20 cellular contexts compared by ENCODE assay signal in the genomic region with DNA sequence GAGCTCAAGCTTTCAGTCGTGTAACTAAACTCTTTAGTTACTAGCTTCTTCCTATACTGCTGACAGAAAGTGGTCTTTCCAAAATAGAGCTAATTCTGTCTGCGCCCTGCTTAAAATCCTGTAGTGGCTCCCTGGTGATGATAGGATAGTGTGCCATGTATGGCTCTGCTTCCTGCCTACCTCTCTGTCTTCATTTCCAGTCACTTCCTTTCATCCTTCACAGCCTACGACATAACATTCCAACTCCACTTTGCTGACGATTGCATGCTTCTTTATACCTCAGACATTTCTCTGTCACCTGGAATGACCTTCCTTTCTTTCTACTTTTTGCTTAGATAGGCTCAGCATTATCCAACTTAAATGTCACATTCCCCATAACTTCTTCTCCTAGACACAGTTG.
DNase-seq lines count a peak whose midpoint lies in the region; ATAC-seq and TF ChIP-seq lines count a peak whose summit lies in the region.
"Had no signal": no experiment of that assay in that cellular context is flagged by ENCODE, and none has a peak within 500 bp of the region (broad histone marks: within the 10 kb centered on the region; RNA-seq: fewer than 3 reads in every experiment).

No MANE protein-coding gene starts in this region.

- no peak overlapping the region for H3K4me3 Mint-ChIP-seq in mesothelial cell of epicardium
- H3K4me3 Mint-ChIP-seq: CD4-positive, CD25-positive, alpha-beta regulatory T cell; CD8-positive, alpha-beta memory T cell had no signal

- H3K27ac Mint-ChIP-seq in mesothelial cell of epicardium = peak overlapping the region; percentile 32
- H3K27ac Mint-ChIP-seq: CD4-positive, CD25-positive, alpha-beta regulatory T cell; CD8-positive, alpha-beta memory T cell had no signal

- TF ChIP-seq CTCF in cardiac muscle cell (IDR thresholded peaks at IDR 0.05; ENCODE audit: low read depth, low read length) = no peak
- TF ChIP-seq CTCF in right atrium auricular region (IDR thresholded peaks at IDR 0.05) = no peak
- no peak for TF ChIP-seq CTCF in fibroblast of pulmonary artery (IDR thresholded peaks at IDR 0.05; ENCODE audit: low read length, missing control alignments)
- no peak for TF ChIP-seq CTCF in mesothelial cell of epicardium (IDR thresholded peaks at IDR 0.05; ENCODE audit: unreplicated experiment)

- ATAC-seq in SK-N-SH treated with all-trans-retinoic acid at 6 μM for 48 hours = no peak
- ATAC-seq: GM12878, HepG2 had no signal

- H3K27me3 ChIP-seq in cardiac muscle cell (no peaks in the 10 kb centered on the region), right atrium auricular region (no peaks in the 10 kb centered on the region)
- H3K27me3 ChIP-seq: BE2C had no signal

- H3K4me1 ChIP-seq in cardiac muscle cell (ENCODE audit: low read depth) = peaks cover 13% of the 10 kb centered on the region
- H3K4me1 ChIP-seq in right atrium auricular region = no peaks in the 10 kb centered on the region

- peaks cover 55% of the 10 kb centered on the region for H3K4me1 Mint-ChIP-seq in mesothelial cell of epicardium
- H3K4me1 Mint-ChIP-seq: CD4-positive, CD25-positive, alpha-beta regulatory T cell; CD8-positive, alpha-beta memory T cell had no signal

- H3K27me3 Mint-ChIP-seq in mesothelial cell of epicardium (ENCODE audit: low read depth) = no peaks in the 10 kb centered on the region
- H3K27me3 Mint-ChIP-seq: CD4-positive, CD25-positive, alpha-beta regulatory T cell; CD8-positive, alpha-beta memory T cell had no signal

- no peak overlapping the region for H3K4me3 ChIP-seq in cardiac muscle cell
- H3K4me3 ChIP-seq in right atrium auricular region = no peak overlapping the region
- no peak overlapping the region for H3K4me3 ChIP-seq in fibroblast of pulmonary artery (replicated peaks; ENCODE audit: low read depth, low read length)
- H3K4me3 ChIP-seq: GM12878, HAP-1 had no signal

- H3K9me3 Mint-ChIP-seq in mesothelial cell of epicardium = no peaks in the 10 kb centered on the region

- no peaks in the 10 kb centered on the region for H3K36me3 ChIP-seq in cardiac muscle cell
- no peaks in the 10 kb centered on the region for H3K36me3 ChIP-seq in right atrium auricular region
- H3K36me3 ChIP-seq: BE2C, HAP-1 had no signal

- no peaks in the 10 kb centered on the region for H3K9me3 ChIP-seq in cardiac muscle cell (ENCODE audit: low read depth)
- no peaks in the 10 kb centered on the region for H3K9me3 ChIP-seq in right atrium auricular region
- H3K9me3 ChIP-seq: BE2C, HAP-1 had no signal

- H3K36me3 Mint-ChIP-seq in mesothelial cell of epicardium = no peaks in the 10 kb centered on the region
- H3K36me3 Mint-ChIP-seq: CD4-positive, CD25-positive, alpha-beta regulatory T cell; CD8-positive, alpha-beta memory T cell had no signal

- H3K27ac ChIP-seq in cardiac muscle cell (no peak overlapping the region), right atrium auricular region (no peak overlapping the region)

- DNase-seq in cardiac muscle cell (ENCODE audit: low read depth in 1 of 2, low spot score in 1 of 2) = peak; percentile 1 to 26
- no peak for DNase-seq in right atrium auricular region (ENCODE audit: low spot score)
- DNase-seq in fibroblast of pulmonary artery (ENCODE audit: low read depth) = peak; percentile 2
- no peak for DNase-seq in mesothelial cell of epicardium (ENCODE audit: low spot score in 2 of 2, unreplicated experiment in 2 of 2)
- DNase-seq in activated CD8-positive, alpha-beta memory T cell treated with anti-CD3 and anti-CD28 coated beads for 24 hours = no peak
- DNase-seq in AG20443 (ENCODE audit: low spot score) = no peak
- DNase-seq: 8988T; BE2C; C1 segment of cervical spinal cord; CD4-positive, CD25-positive, alpha-beta regulatory T cell; CD8-positive, alpha-beta memory T cell; COR-L47; DMS 273 treated with DMSO at 0.1 percent for 48 hours; DMS53; DND-41; EL had no signal

TF ChIP-seq in SK-N-SH treated with all-trans-retinoic acid at 6 μM for 48 hours, 23 proteins besides CTCF, POLR2A, EP300 and RAD21:
- TF ChIP-seq ISL1 (CRISPR knock-in tag; IDR thresholded peaks at IDR 0.05) = no peak
- no peak for TF ChIP-seq OSR1 (CRISPR knock-in tag; IDR thresholded peaks at IDR 0.05)

Comparison
In these comparisons a context has a peak if more than half of its experiments do, and no peak if none do; other contexts are left out.
1. DNase-seq: peak in cardiac muscle cell (2 of 2) and fibroblast of pulmonary artery (single experiment); none in right atrium auricular region (single experiment), mesothelial cell of epicardium (0 of 2), activated CD8-positive, alpha-beta memory T cell treated with anti-CD3 and anti-CD28 coated beads for 24 hours (single experiment) and AG20443 (single experiment).